Comparison of ENCODE assay signal across 19 cellular contexts in genomic region chr12:117071009-117071408, GRCh38. TPM values are rescaled to one million over a fixed set of nuclear protein-coding genes. Genes with fewer than 3 reads are reported as not detected.
DNase-seq lines count a peak whose midpoint lies in the region; ATAC-seq and TF ChIP-seq lines count a peak whose summit lies in the region.
"Had no signal": no experiment of that assay in that cellular context is flagged by ENCODE, and none has a peak within 500 bp of the region (broad histone marks: within the 10 kb centered on the region; RNA-seq: fewer than 3 reads in every experiment).

No MANE protein-coding gene starts in this region.

- H3K36me3 Mint-ChIP-seq in immature natural killer cell (peaks cover 0 to 4% (median 0%) of the 10 kb centered on the region in 3 donors), type B pancreatic cell (no peaks in the 10 kb centered on the region), glutamatergic neuron (ENCODE audit: unreplicated experiment) (no peaks in the 10 kb centered on the region)

- intact Hi-C loops in left ventricle myocardium superior (cut with micrococcal nuclease) = no loop called here
- intact Hi-C loops in left cardiac atrium (cut with DNase I) = no loop called here

- H4K20me1 ChIP-seq in Loucy (ENCODE audit: insufficient read depth, low read length, poor library complexity, severe bottlenecking) = peaks cover 1% of the 10 kb centered on the region

- peaks cover under 1% of the 10 kb centered on the region; the same call in 1 of the 2 replicates for H3F3A ChIP-seq in Loucy (ENCODE audit: low read depth)

- H3K4me3 Mint-ChIP-seq in immature natural killer cell (peak overlapping the region; percentile 10 to 67 (median 35)), type B pancreatic cell (no peak overlapping the region), glutamatergic neuron (ENCODE audit: unreplicated experiment) (no peak overlapping the region)

- H3K9me3 Mint-ChIP-seq in immature natural killer cell = no peaks in the 10 kb centered on the region
- no peaks in the 10 kb centered on the region for H3K9me3 Mint-ChIP-seq in type B pancreatic cell
- no peaks in the 10 kb centered on the region for H3K9me3 Mint-ChIP-seq in glutamatergic neuron (ENCODE audit: unreplicated experiment)
- H3K9me3 Mint-ChIP-seq: IgD-negative memory B cell had no signal

- no peaks in the 10 kb centered on the region for H3K9me2 ChIP-seq in Loucy (replicated peaks; ENCODE audit: low read depth, low read length)

- peak; percentile 1 for DNase-seq in left ventricle myocardium superior
- no peak for DNase-seq in left cardiac atrium
- no peak for DNase-seq in immature natural killer cell
- no peak for DNase-seq in type B pancreatic cell (ENCODE audit: extremely low spot score, unreplicated experiment)
- DNase-seq in glutamatergic neuron = no peak
- no peak for DNase-seq in omental fat pad (ENCODE audit: low spot score)
- DNase-seq: DMS79 treated with DMSO at 0.1 percent for 48 hours, NCI-H1417, NCI-H187, NCI-H2107, NCI-H2227 treated with DMSO at 0.1 percent for 48 hours, NCI-H510A treated with DMSO at 0.1 percent for 48 hours, NCI-H82, PC-3, RPMI8226 had no signal

- H3K27ac Mint-ChIP-seq in immature natural killer cell (peak overlapping the region in 4 of 6 donors; percentile 50 to 62 (median 58)), type B pancreatic cell (peak overlapping the region; percentile 43), glutamatergic neuron (ENCODE audit: unreplicated experiment) (no peak overlapping the region)

- no peak overlapping the region for H3K4me3 ChIP-seq in Loucy (ENCODE audit: low read length, poor library complexity, severe bottlenecking)

- TF ChIP-seq CTCF in Loucy (conservative IDR thresholded peaks at IDR 0.05; ENCODE audit: low read length) = no peak
- no peak for TF ChIP-seq CTCF in type B pancreatic cell (conservative IDR thresholded peaks at IDR 0.05)
- no peak for TF ChIP-seq CTCF in glutamatergic neuron (IDR thresholded peaks at IDR 0.05; ENCODE audit: partially characterized antibody, unreplicated experiment)
- TF ChIP-seq CTCF in omental fat pad (IDR thresholded peaks at IDR 0.05) = no peak

- peak overlapping the region; percentile 73 for H3K9ac ChIP-seq in Loucy (ENCODE audit: low read depth, low read length, poor library complexity, severe bottlenecking)

- ATAC-seq in left ventricle myocardium superior (no peak), left cardiac atrium (no peak), HG03565 (IDR thresholded peaks at IDR 0.05; ENCODE audit: unreplicated experiment) (no peak), omental fat pad (ENCODE audit: low FRiP score) (no peak)
- ATAC-seq: PC-3 had no signal

- peaks cover 65% of the 10 kb centered on the region for H3K4me1 ChIP-seq in Loucy (ENCODE audit: insufficient read depth, low read length, poor library complexity, severe bottlenecking)

- peaks cover 82% of the 10 kb centered on the region for H3K36me3 ChIP-seq in Loucy (ENCODE audit: insufficient read depth, low read length)

- H3K9me3 ChIP-seq in Loucy (ENCODE audit: insufficient read depth, low read depth, low read length) = no peaks in the 10 kb centered on the region

- H3K79me2 ChIP-seq in Loucy (ENCODE audit: insufficient read depth, low read length) = peaks cover 98% of the 10 kb centered on the region

- no peaks in the 10 kb centered on the region for H3K27me3 ChIP-seq in Loucy (ENCODE audit: insufficient read depth, low read length, poor library complexity, severe bottlenecking)

- no peak overlapping the region for H2AFZ ChIP-seq in Loucy (ENCODE audit: low read length)

- peaks cover under 1 to 2% (median 2%) of the 10 kb centered on the region in 3 donors for H3K27me3 Mint-ChIP-seq in immature natural killer cell (ENCODE audit: low read depth in 3 of 3)
- peaks cover 2% of the 10 kb centered on the region for H3K27me3 Mint-ChIP-seq in type B pancreatic cell
- H3K27me3 Mint-ChIP-seq in glutamatergic neuron (ENCODE audit: unreplicated experiment) = peaks cover 2% of the 10 kb centered on the region
- H3K27me3 Mint-ChIP-seq: IgD-negative memory B cell had no signal

- H3K4me2 ChIP-seq in Loucy (ENCODE audit: low read depth, low read length, poor library complexity, severe bottlenecking) = peak overlapping the region; percentile 59

- peaks cover 52 to 55% of the 10 kb centered on the region in 2 donors for H3K4me1 Mint-ChIP-seq in immature natural killer cell
- no peaks in the 10 kb centered on the region for H3K4me1 Mint-ChIP-seq in type B pancreatic cell (ENCODE audit: unreplicated experiment)
- H3K4me1 Mint-ChIP-seq in glutamatergic neuron (ENCODE audit: low read depth, unreplicated experiment) = no peaks in the 10 kb centered on the region

RNA-seq across cellular contexts. Expression of gene TESC, which starts 28.2 kb away (rescaled TPM):
- total RNA-seq in left ventricle myocardium superior = 115 TPM
- 10 to 100 TPM; 35.1 to 41.2 TPM for total RNA-seq in left cardiac atrium
- polyA plus RNA-seq in immature natural killer cell = 10 to 100 TPM; 42.6 to 71.3 (median 53.8) TPM
- total RNA-seq in type B pancreatic cell (ENCODE audit: low replicate concordance) = 7.2 and 7.4 TPM in 2 replicates
- 0.93 TPM for total RNA-seq in glutamatergic neuron (ENCODE audit: unreplicated experiment)
- total RNA-seq in omental fat pad = 10 to 100 TPM in 1 of 4 donors, 1 to 10 TPM in 3; 4.5 to 22.4 (median 6.1) TPM
- total RNA-seq: LHCN-M2 had no signal

Comparison
In these comparisons a context has a peak if more than half of its experiments do, and no peak if none do; other contexts are left out.
1. H3K4me3 Mint-ChIP-seq: peak in immature natural killer cell (5 of 5); none in type B pancreatic cell (single experiment) and glutamatergic neuron (single experiment).